In genomic region chr2:95121495-95122196, GRCh38 we compare ENCODE assay signal across 8 cellular contexts. TPM values are rescaled to one million over a fixed set of nuclear protein-coding genes. Genes with fewer than 3 reads are reported as not detected.
DNase-seq lines count a peak whose midpoint lies in the region; ATAC-seq lines count a peak whose summit lies in the region.

Gene MRPS5, minus strand, starts transcription at chr2:95121808. Its CDS starts 17 bp downstream, at chr2:95121791.

- H3K36me3 ChIP-seq in NT2/D1 (ENCODE audit: insufficient read depth, insufficient read length, low read length), result peaks cover 22% of the 10 kb centered on the region

- ATAC-seq in GM19455 (IDR thresholded peaks at IDR 0.05; ENCODE audit: unreplicated experiment), result peak; percentile 92

- peak within 1 kb of the TSS; percentile 95 for H3K4me3 ChIP-seq in NT2/D1 (ENCODE audit: insufficient read length, low read depth)

- H3K9ac ChIP-seq in NT2/D1 (ENCODE audit: insufficient read length, low read depth), result peak within 1 kb of the TSS; percentile 96

- in situ Hi-C loops in endometrial microvascular endothelial cells (cut with HindIII; ENCODE audit: inconsistent ontology term, low pct_unique_long_range_greater_than_20kb, low sequenced_read_pairs), result no loop called here

- peaks cover 5% of the 10 kb centered on the region for H3K27me3 ChIP-seq in NT2/D1 (ENCODE audit: insufficient read depth, insufficient read length)

- peaks cover 8% of the 10 kb centered on the region; the same call in 1 of the 2 replicates for H3K9me3 ChIP-seq in NT2/D1 (ENCODE audit: insufficient read depth, low read length)

- DNase-seq in CMK (ENCODE audit: low read depth), result peak; percentile 46
- peak; percentile 82 for DNase-seq in HK-2 (ENCODE audit: unreplicated experiment)
- DNase-seq in NT2/D1 (ENCODE audit: low read depth, low spot score), result peak; percentile 57
- peak; percentile 45 for DNase-seq in activated CD8-positive, alpha-beta memory T cell treated with anti-CD3 and anti-CD28 coated beads, Interleukin-2, amount 50 U/mL, for 1 hour (ENCODE audit: extremely low read depth)
- DNase-seq in midbrain (lab: John Stamatoyannopoulos, UW), result peak; percentile 86
- DNase-seq in stimulated activated CD8-positive, alpha-beta memory T cell treated with anti-CD3 and anti-CD28 coated beads, Interleukin-2, amount 100 ng/mL, for 1 hour (ENCODE audit: low read depth in 2 of 2), result peak; percentile 75

- H3K4me1 ChIP-seq in NT2/D1 (ENCODE audit: insufficient read depth, insufficient read length), result peaks cover 5% of the 10 kb centered on the region

RNA-seq across cellular contexts. Expression of gene MRPS5, which starts in this region (rescaled TPM):
- 36.3 TPM for total RNA-seq in endometrial microvascular endothelial cells (ENCODE audit: inconsistent ontology term)

Comparison
In these comparisons a context has a peak if more than half of its experiments do, and no peak if none do; other contexts are left out.
1. Peak in every context shown above with its lines: DNase-seq, ATAC-seq and H3K4me3 ChIP-seq.